1 cellular context compared by ENCODE assay signal in genomic region chr1:165659581-165659895, GRCh38.
TF ChIP-seq lines count a peak whose summit lies in the region.

No MANE protein-coding gene starts in this region.

TF ChIP-seq in GM12891, 5 proteins besides CTCF, POLR2A, EP300 and RAD21:
- TF ChIP-seq PAX5 (IDR thresholded peaks at IDR 0.05; ENCODE audit: insufficient read depth, low read length, severe bottlenecking) (no peak), POU2F2 (IDR thresholded peaks at IDR 0.05; ENCODE audit: low read depth, low read length) (no peak), POLR2AphosphoS5 (IDR thresholded peaks at IDR 0.05; ENCODE audit: low read depth, low read length) (no peak), TAF1 (IDR thresholded peaks at IDR 0.05; ENCODE audit: low read depth, low read length) (no peak), SPI1 (IDR thresholded peaks at IDR 0.05; ENCODE audit: low read depth, low read length) (no peak)
